Comparison of ENCODE assay signal across 1 cellular context in genomic region chr19:48417436-48417835, GRCh38.
A peak's percentile ranks its signal among the peaks of the same experiment; 100 is the strongest.
TF ChIP-seq lines count a peak whose summit lies in the region.

No MANE protein-coding gene starts in this region.

TF ChIP-seq in HepG2, 621 proteins besides CTCF, POLR2A, EP300 and RAD21 (continued from another document and continues in another):
- TF ChIP-seq, protein P1, sequence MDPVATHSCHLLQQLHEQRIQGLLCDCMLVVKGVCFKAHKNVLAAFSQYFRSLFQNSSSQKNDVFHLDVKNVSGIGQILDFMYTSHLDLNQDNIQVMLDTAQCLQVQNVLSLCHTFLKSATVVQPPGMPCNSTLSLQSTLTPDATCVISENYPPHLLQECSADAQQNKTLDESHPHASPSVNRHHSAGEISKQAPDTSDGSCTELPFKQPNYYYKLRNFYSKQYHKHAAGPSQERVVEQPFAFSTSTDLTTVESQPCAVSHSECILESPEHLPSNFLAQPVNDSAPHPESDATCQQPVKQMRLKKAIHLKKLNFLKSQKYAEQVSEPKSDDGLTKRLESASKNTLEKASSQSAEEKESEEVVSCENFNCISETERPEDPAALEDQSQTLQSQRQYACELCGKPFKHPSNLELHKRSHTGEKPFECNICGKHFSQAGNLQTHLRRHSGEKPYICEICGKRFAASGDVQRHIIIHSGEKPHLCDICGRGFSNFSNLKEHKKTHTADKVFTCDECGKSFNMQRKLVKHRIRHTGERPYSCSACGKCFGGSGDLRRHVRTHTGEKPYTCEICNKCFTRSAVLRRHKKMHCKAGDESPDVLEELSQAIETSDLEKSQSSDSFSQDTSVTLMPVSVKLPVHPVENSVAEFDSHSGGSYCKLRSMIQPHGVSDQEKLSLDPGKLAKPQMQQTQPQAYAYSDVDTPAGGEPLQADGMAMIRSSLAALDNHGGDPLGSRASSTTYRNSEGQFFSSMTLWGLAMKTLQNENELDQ (CRISPR knock-in tag; IDR thresholded peaks at IDR 0.05; ENCODE audit: borderline replicate concordance) = no peak
- TF ChIP-seq TBX2 (CRISPR knock-in tag; IDR thresholded peaks at IDR 0.05; ENCODE audit: borderline replicate concordance) (peak; percentile 41; the same call in 1 of the 2 replicates), GATAD2A (CRISPR knock-in tag; IDR thresholded peaks at IDR 0.05) (peak; percentile 49; the same call in 1 of the 2 replicates), LCORL (IDR thresholded peaks at IDR 0.05) (no peak), LCORL (CRISPR knock-in tag; IDR thresholded peaks at IDR 0.05) (no peak), ZIK1 (CRISPR knock-in tag; IDR thresholded peaks at IDR 0.05; ENCODE audit: borderline replicate concordance, low read depth) (no peak), ZGPAT (CRISPR knock-in tag; IDR thresholded peaks at IDR 0.05) (peak; percentile 32; the same call in 1 of the 2 replicates), ZNF577 (CRISPR knock-in tag; IDR thresholded peaks at IDR 0.05; ENCODE audit: borderline replicate concordance, low read depth) (no peak), EZH2 (conservative IDR thresholded peaks at IDR 0.05; ENCODE audit: low read depth, low read length) (no peak), ATRX (CRISPR knock-in tag; IDR thresholded peaks at IDR 0.05; ENCODE audit: borderline replicate concordance) (no peak), ZNF672 (CRISPR knock-in tag; IDR thresholded peaks at IDR 0.05) (no peak), E2F5 (CRISPR knock-in tag; conservative IDR thresholded peaks at IDR 0.05) (no peak), TOE1 (CRISPR knock-in tag; IDR thresholded peaks at IDR 0.05) (no peak), ZNF850 (CRISPR knock-in tag; conservative IDR thresholded peaks at IDR 0.05) (no peak), ZNF619 (CRISPR knock-in tag; IDR thresholded peaks at IDR 0.05) (no peak), RBM22 (optimal IDR thresholded peaks at IDR 0.05; ENCODE audit: low read length) (no peak), ZKSCAN5 (CRISPR knock-in tag; IDR thresholded peaks at IDR 0.05) (no peak), JUND (CRISPR knock-in tag; IDR thresholded peaks at IDR 0.05) (no peak), RARG (CRISPR knock-in tag; IDR thresholded peaks at IDR 0.05; ENCODE audit: low read depth) (no peak), NRL (CRISPR knock-in tag; IDR thresholded peaks at IDR 0.05; ENCODE audit: borderline replicate concordance) (no peak), ZNF776 (CRISPR knock-in tag; IDR thresholded peaks at IDR 0.05) (no peak), ZNF605 (CRISPR knock-in tag; IDR thresholded peaks at IDR 0.05) (no peak), CEBPB (IDR thresholded peaks at IDR 0.05; ENCODE audit: borderline replicate concordance, low read depth, low read length) (no peak), SAP130 (CRISPR knock-in tag; IDR thresholded peaks at IDR 0.05; ENCODE audit: low read depth) (peak; percentile 81), FOSL2 (CRISPR knock-in tag; IDR thresholded peaks at IDR 0.05) (0 out of 2 replicates have a peak, but pooled peaks have one; percentile 9), CHD2 (IDR thresholded peaks at IDR 0.05; ENCODE audit: low read depth, low read length) (no peak), MBNL3 (CRISPR knock-in tag; conservative IDR thresholded peaks at IDR 0.05) (no peak), PHF5A (CRISPR knock-in tag; IDR thresholded peaks at IDR 0.05; ENCODE audit: low read depth, unreplicated experiment) (no peak), ZKSCAN1 (IDR thresholded peaks at IDR 0.05; ENCODE audit: low read length) (no peak), HNRNPK (IDR thresholded peaks at IDR 0.05; ENCODE audit: low read depth, low read length, poor library complexity, severe bottlenecking) (no peak), MTA1 (CRISPR knock-in tag; IDR thresholded peaks at IDR 0.05; ENCODE audit: borderline replicate concordance) (no peak), ZNF326 (CRISPR knock-in tag; IDR thresholded peaks at IDR 0.05; ENCODE audit: borderline replicate concordance) (no peak), ZKSCAN8 (CRISPR knock-in tag; IDR thresholded peaks at IDR 0.05; ENCODE audit: borderline replicate concordance) (no peak), SATB2 (CRISPR knock-in tag; IDR thresholded peaks at IDR 0.05) (no peak), ZMYM3 (CRISPR knock-in tag; IDR thresholded peaks at IDR 0.05) (0 out of 2 replicates have a peak, but pooled peaks have one; percentile 6), ZNF660 (CRISPR knock-in tag; IDR thresholded peaks at IDR 0.05; ENCODE audit: borderline replicate concordance, low read depth) (no peak), ZNF780A (CRISPR knock-in tag; IDR thresholded peaks at IDR 0.05) (no peak), DDIT3 (CRISPR knock-in tag; IDR thresholded peaks at IDR 0.05) (no peak), ZNF382 (CRISPR knock-in tag; IDR thresholded peaks at IDR 0.05; ENCODE audit: borderline replicate concordance) (no peak), ZNF546 (CRISPR knock-in tag; conservative IDR thresholded peaks at IDR 0.05) (no peak), MED8 (CRISPR knock-in tag; IDR thresholded peaks at IDR 0.05; ENCODE audit: insufficient replicate concordance) (no peak), ZBTB3 (CRISPR knock-in tag; IDR thresholded peaks at IDR 0.05; ENCODE audit: borderline replicate concordance, low read depth) (no peak), TGIF2 (CRISPR knock-in tag; IDR thresholded peaks at IDR 0.05) (peak; percentile 80; the same call in 1 of the 2 replicates), IRF2 (CRISPR knock-in tag; IDR thresholded peaks at IDR 0.05) (no peak), PRMT3 (CRISPR knock-in tag; IDR thresholded peaks at IDR 0.05; ENCODE audit: borderline replicate concordance, low read depth) (no peak), PAX8 (CRISPR knock-in tag; IDR thresholded peaks at IDR 0.05; ENCODE audit: borderline replicate concordance) (no peak), ZFP37 (CRISPR knock-in tag; IDR thresholded peaks at IDR 0.05; ENCODE audit: borderline replicate concordance) (no peak), ZNF788 (CRISPR knock-in tag; IDR thresholded peaks at IDR 0.05; ENCODE audit: borderline replicate concordance) (no peak), ZNF704 (CRISPR knock-in tag; IDR thresholded peaks at IDR 0.05; ENCODE audit: borderline replicate concordance) (no peak), RARA (CRISPR knock-in tag; IDR thresholded peaks at IDR 0.05) (peak; percentile 33), ZNF782 (CRISPR knock-in tag; IDR thresholded peaks at IDR 0.05; ENCODE audit: borderline replicate concordance) (no peak)
- TF ChIP-seq, protein P2, sequence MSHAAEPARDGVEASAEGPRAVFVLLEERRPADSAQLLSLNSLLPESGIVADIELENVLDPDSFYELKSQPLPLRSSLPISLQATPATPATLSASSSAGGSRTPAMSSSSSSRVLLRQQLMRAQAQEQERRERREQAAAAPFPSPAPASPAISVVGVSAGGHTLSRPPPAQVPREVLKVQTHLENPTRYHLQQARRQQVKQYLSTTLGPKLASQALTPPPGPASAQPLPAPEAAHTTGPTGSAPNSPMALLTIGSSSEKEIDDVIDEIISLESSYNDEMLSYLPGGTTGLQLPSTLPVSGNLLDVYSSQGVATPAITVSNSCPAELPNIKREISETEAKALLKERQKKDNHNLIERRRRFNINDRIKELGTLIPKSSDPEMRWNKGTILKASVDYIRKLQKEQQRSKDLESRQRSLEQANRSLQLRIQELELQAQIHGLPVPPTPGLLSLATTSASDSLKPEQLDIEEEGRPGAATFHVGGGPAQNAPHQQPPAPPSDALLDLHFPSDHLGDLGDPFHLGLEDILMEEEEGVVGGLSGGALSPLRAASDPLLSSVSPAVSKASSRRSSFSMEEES (CRISPR knock-in tag; IDR thresholded peaks at IDR 0.05) = 0 out of 2 replicates have a peak, but pooled peaks have one; percentile 20
- TF ChIP-seq, protein P3, sequence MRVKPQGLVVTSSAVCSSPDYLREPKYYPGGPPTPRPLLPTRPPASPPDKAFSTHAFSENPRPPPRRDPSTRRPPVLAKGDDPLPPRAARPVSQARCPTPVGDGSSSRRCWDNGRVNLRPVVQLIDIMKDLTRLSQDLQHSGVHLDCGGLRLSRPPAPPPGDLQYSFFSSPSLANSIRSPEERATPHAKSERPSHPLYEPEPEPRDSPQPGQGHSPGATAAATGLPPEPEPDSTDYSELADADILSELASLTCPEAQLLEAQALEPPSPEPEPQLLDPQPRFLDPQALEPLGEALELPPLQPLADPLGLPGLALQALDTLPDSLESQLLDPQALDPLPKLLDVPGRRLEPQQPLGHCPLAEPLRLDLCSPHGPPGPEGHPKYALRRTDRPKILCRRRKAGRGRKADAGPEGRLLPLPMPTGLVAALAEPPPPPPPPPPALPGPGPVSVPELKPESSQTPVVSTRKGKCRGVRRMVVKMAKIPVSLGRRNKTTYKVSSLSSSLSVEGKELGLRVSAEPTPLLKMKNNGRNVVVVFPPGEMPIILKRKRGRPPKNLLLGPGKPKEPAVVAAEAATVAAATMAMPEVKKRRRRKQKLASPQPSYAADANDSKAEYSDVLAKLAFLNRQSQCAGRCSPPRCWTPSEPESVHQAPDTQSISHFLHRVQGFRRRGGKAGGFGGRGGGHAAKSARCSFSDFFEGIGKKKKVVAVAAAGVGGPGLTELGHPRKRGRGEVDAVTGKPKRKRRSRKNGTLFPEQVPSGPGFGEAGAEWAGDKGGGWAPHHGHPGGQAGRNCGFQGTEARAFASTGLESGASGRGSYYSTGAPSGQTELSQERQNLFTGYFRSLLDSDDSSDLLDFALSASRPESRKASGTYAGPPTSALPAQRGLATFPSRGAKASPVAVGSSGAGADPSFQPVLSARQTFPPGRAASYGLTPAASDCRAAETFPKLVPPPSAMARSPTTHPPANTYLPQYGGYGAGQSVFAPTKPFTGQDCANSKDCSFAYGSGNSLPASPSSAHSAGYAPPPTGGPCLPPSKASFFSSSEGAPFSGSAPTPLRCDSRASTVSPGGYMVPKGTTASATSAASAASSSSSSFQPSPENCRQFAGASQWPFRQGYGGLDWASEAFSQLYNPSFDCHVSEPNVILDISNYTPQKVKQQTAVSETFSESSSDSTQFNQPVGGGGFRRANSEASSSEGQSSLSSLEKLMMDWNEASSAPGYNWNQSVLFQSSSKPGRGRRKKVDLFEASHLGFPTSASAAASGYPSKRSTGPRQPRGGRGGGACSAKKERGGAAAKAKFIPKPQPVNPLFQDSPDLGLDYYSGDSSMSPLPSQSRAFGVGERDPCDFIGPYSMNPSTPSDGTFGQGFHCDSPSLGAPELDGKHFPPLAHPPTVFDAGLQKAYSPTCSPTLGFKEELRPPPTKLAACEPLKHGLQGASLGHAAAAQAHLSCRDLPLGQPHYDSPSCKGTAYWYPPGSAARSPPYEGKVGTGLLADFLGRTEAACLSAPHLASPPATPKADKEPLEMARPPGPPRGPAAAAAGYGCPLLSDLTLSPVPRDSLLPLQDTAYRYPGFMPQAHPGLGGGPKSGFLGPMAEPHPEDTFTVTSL (CRISPR knock-in tag; IDR thresholded peaks at IDR 0.05; ENCODE audit: borderline replicate concordance) = no peak
- TF ChIP-seq, protein P4, sequence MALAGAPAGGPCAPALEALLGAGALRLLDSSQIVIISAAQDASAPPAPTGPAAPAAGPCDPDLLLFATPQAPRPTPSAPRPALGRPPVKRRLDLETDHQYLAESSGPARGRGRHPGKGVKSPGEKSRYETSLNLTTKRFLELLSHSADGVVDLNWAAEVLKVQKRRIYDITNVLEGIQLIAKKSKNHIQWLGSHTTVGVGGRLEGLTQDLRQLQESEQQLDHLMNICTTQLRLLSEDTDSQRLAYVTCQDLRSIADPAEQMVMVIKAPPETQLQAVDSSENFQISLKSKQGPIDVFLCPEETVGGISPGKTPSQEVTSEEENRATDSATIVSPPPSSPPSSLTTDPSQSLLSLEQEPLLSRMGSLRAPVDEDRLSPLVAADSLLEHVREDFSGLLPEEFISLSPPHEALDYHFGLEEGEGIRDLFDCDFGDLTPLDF (CRISPR knock-in tag; IDR thresholded peaks at IDR 0.05) = no peak
- TF ChIP-seq, protein P5, sequence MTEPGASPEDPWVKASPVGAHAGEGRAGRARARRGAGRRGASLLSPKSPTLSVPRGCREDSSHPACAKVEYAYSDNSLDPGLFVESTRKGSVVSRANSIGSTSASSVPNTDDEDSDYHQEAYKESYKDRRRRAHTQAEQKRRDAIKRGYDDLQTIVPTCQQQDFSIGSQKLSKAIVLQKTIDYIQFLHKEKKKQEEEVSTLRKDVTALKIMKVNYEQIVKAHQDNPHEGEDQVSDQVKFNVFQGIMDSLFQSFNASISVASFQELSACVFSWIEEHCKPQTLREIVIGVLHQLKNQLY (CRISPR knock-in tag; IDR thresholded peaks at IDR 0.05) = no peak
